ENCODE assay signal across 14 cellular contexts in genomic region chr1:221711156-221711577, GRCh38. TPM values are rescaled to one million over a fixed set of nuclear protein-coding genes. Genes with fewer than 3 reads are reported as not detected.
DNase-seq lines count a peak whose midpoint lies in the region; ATAC-seq and TF ChIP-seq lines count a peak whose summit lies in the region.
"Had no signal": no experiment of that assay in that cellular context is flagged by ENCODE, and none has a peak within 500 bp of the region (broad histone marks: within the 10 kb centered on the region; RNA-seq: fewer than 3 reads in every experiment).

No MANE protein-coding gene starts in this region.

- no peak overlapping the region for H3K4me3 ChIP-seq in H7 (ENCODE audit: insufficient read depth, low read depth, low read length)
- H3K4me3 ChIP-seq: tibial nerve had no signal

- no peak for DNase-seq in activated T-cell treated with anti-CD3 and anti-CD28 coated beads, Interleukin-2, amount 50 U/mL, for 72 hours
- DNase-seq in activated T-cell treated with anti-CD3 and anti-CD28 coated beads, Interleukin-2, amount 50 U/mL, for 48 hours, result no peak
- DNase-seq in medulla oblongata (ENCODE audit: extremely low spot score) (peak; percentile 43), type B pancreatic cell (ENCODE audit: extremely low spot score, unreplicated experiment) (no peak), NCI-H2196 treated with DMSO at 0.1 percent for 48 hours (lab: John Stamatoyannopoulos, UW; ENCODE audit: unreplicated experiment) (no peak), H7 (no peak)
- DNase-seq: activated CD8-positive, alpha-beta memory T cell treated with anti-CD3 and anti-CD28 coated beads for 24 hours; anterior cingulate cortex; NCI-H146; retina had no signal

- no peak for TF ChIP-seq CTCF in type B pancreatic cell (conservative IDR thresholded peaks at IDR 0.05)

- peak overlapping the region; percentile 61 for H3K27ac Mint-ChIP-seq in activated T-cell treated with anti-CD3 and anti-CD28 coated beads, Interleukin-2, amount 50 U/mL, for 72 hours
- H3K27ac Mint-ChIP-seq in type B pancreatic cell, result peak overlapping the region; percentile 4
- H3K27ac Mint-ChIP-seq: mesothelial cell of epicardium had no signal

- ATAC-seq in activated T-cell treated with anti-CD3 and anti-CD28 coated beads, Interleukin-2, amount 50 U/mL, for 72 hours (replicated peaks in 1 of 2), result no peak
- no peak for ATAC-seq in HG03565 (IDR thresholded peaks at IDR 0.05; ENCODE audit: unreplicated experiment)

- peaks cover 11% of the 10 kb centered on the region for H3K27me3 Mint-ChIP-seq in activated T-cell treated with anti-CD3 and anti-CD28 coated beads, Interleukin-2, amount 50 U/mL, for 72 hours (ENCODE audit: low read depth)
- no peaks in the 10 kb centered on the region for H3K27me3 Mint-ChIP-seq in type B pancreatic cell

- peaks cover 3% of the 10 kb centered on the region; the same call in 1 of the 2 replicates for H3K27me3 ChIP-seq in H7 (ENCODE audit: control insufficient read depth, insufficient read depth, low read length)
- H3K27me3 ChIP-seq: tibial nerve had no signal

- H3K36me3 Mint-ChIP-seq in activated T-cell treated with anti-CD3 and anti-CD28 coated beads, Interleukin-2, amount 50 U/mL, for 72 hours (ENCODE audit: insufficient read depth in 2 of 2), result peaks cover 7 to 11% of the 10 kb centered on the region in 2 donors
- peaks cover 3% of the 10 kb centered on the region for H3K36me3 Mint-ChIP-seq in type B pancreatic cell
- H3K36me3 Mint-ChIP-seq: mesothelial cell of epicardium had no signal

- H3K4me3 Mint-ChIP-seq in activated T-cell treated with anti-CD3 and anti-CD28 coated beads, Interleukin-2, amount 50 U/mL, for 72 hours, result peak overlapping the region; percentile 50 to 91
- no peak overlapping the region for H3K4me3 Mint-ChIP-seq in type B pancreatic cell
- H3K4me3 Mint-ChIP-seq: mesothelial cell of epicardium had no signal

- peak overlapping the region; percentile 70 for H3K27ac ChIP-seq in angular gyrus (ENCODE audit: low read depth, low read length)

- no peaks in the 10 kb centered on the region for H3K36me3 ChIP-seq in H7 (replicated peaks; ENCODE audit: control insufficient read depth, insufficient read depth, low read length)

- peaks cover 0 to 3% of the 10 kb centered on the region in 2 donors for H3K9me3 Mint-ChIP-seq in activated T-cell treated with anti-CD3 and anti-CD28 coated beads, Interleukin-2, amount 50 U/mL, for 72 hours
- H3K9me3 Mint-ChIP-seq in type B pancreatic cell, result no peaks in the 10 kb centered on the region
- H3K9me3 Mint-ChIP-seq: mesothelial cell of epicardium had no signal

- peaks cover 88% of the 10 kb centered on the region for H3K4me1 Mint-ChIP-seq in activated T-cell treated with anti-CD3 and anti-CD28 coated beads, Interleukin-2, amount 50 U/mL, for 72 hours (ENCODE audit: low read depth)
- peaks cover 41% of the 10 kb centered on the region for H3K4me1 Mint-ChIP-seq in type B pancreatic cell (ENCODE audit: unreplicated experiment)

RNA-seq across cellular contexts. Expression of gene DUSP10, which starts 30.7 kb away (rescaled TPM):
- total RNA-seq in activated T-cell treated with anti-CD3 and anti-CD28 coated beads, Interleukin-2, amount 50 U/mL, for 72 hours, result 10 to 100 TPM; 14.3 TPM
- 19.6 and 29.4 TPM in 2 replicates for total RNA-seq in type B pancreatic cell (ENCODE audit: low replicate concordance)
- 16.5 and 16.6 TPM in 2 replicates for total RNA-seq in H7 (2014; rRNA removed; shearing (Covaris generic))
